2 cellular contexts compared by ENCODE assay signal in genomic region chr11:86091086-86091485, GRCh38.
A peak's percentile ranks its signal among the peaks of the same experiment; 100 is the strongest.
TF ChIP-seq lines count a peak whose summit lies in the region.

No MANE protein-coding gene starts in this region.

TF ChIP-seq in IMR-90, 13 proteins besides CTCF, POLR2A, EP300 and RAD21:
- TF ChIP-seq FOS (IDR thresholded peaks at IDR 0.05; ENCODE audit: low read depth, low read length) (no peak), USF2 (IDR thresholded peaks at IDR 0.05; ENCODE audit: low read depth, low read length) (no peak), MXI1 (IDR thresholded peaks at IDR 0.05; ENCODE audit: borderline replicate concordance, low read depth, low read length) (no peak), ELK1 (IDR thresholded peaks at IDR 0.05; ENCODE audit: borderline replicate concordance, low read depth, low read length) (no peak), MAFK (IDR thresholded peaks at IDR 0.05; ENCODE audit: low read depth, low read length) (no peak)

TF ChIP-seq in K562, 482 proteins besides CTCF, POLR2A, EP300 and RAD21:
- TF ChIP-seq ASH1L (IDR thresholded peaks at IDR 0.05; ENCODE audit: borderline replicate concordance, low read depth, partially characterized antibody) (peak; percentile 25), ZNF217 (CRISPR knock-in tag; IDR thresholded peaks at IDR 0.05) (no peak), SRSF3 (IDR thresholded peaks at IDR 0.05; ENCODE audit: insufficient read depth, low read length) (no peak), ZNF347 (CRISPR knock-in tag; IDR thresholded peaks at IDR 0.05; ENCODE audit: low read depth) (no peak), ZNF512 (tag; IDR thresholded peaks at IDR 0.05) (peak; percentile 89), UBTF (IDR thresholded peaks at IDR 0.05; ENCODE audit: borderline replicate concordance in 1 of 2, low read depth in 2 of 2, low read length in 2 of 2) (no peak), ZNF133 (CRISPR knock-in tag; IDR thresholded peaks at IDR 0.05) (no peak), STAT6 (CRISPR knock-in tag; IDR thresholded peaks at IDR 0.05) (no peak), PCBP2 (IDR thresholded peaks at IDR 0.05; ENCODE audit: low read depth, low read length, poor library complexity, severe bottlenecking) (no peak), MTA3 (IDR thresholded peaks at IDR 0.05; ENCODE audit: borderline replicate concordance) (no peak), PATZ1 (CRISPR knock-in tag; IDR thresholded peaks at IDR 0.05; ENCODE audit: borderline replicate concordance) (no peak), ETS2 (tag; IDR thresholded peaks at IDR 0.05; ENCODE audit: borderline replicate concordance, poor library complexity, severe bottlenecking) (no peak)
